ENCODE assay signal across 8 cellular contexts in the genomic region with DNA sequence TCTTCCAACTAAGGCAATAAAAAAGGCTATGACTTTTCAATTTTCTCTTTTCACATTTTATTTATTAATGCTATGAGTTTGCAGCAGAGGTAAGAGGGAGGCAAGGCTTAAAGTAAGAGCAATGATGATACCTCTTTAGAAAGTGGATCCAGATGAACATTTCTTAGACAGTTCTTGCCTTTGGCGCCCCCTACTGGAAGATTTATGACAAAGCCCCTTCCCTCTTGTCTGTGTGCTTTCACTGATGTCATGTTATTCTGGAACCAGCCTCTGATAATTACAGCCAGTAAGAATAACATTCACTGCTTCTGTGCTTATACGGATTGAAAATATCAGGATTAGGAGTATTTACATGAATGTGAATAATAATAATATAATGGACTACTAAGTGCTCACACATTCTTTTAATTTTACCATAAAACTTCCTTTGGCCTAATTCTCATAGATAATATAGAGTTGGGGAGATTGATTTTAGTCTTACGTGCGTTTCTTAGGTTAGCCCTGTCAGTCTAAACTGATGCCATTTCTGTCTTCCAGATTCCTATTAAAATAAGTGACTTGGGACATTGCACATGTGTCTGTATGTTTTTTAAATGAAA.
DNase-seq lines count a peak whose midpoint lies in the region; ATAC-seq and TF ChIP-seq lines count a peak whose summit lies in the region.

No MANE protein-coding gene starts in this region.

- no peak overlapping the region for H3K4me2 ChIP-seq in DOHH2 (ENCODE audit: low read length)

- peaks cover 6% of the 10 kb centered on the region; the same call in 1 of the 2 replicates for H3K9me3 ChIP-seq in DOHH2 (ENCODE audit: control insufficient read depth, insufficient read depth, low read length)

- H3K36me3 ChIP-seq in DOHH2 (ENCODE audit: control insufficient read depth, low read length), result no peaks in the 10 kb centered on the region

- DNase-seq in NCI-H82 (lab: John Stamatoyannopoulos, UW), result peak; percentile 88
- peak; percentile 17 for DNase-seq in cerebellar cortex (ENCODE audit: low spot score)
- DNase-seq in medulla oblongata (ENCODE audit: extremely low spot score), result peak; percentile 81

- TF ChIP-seq CTCF in DOHH2 (IDR thresholded peaks at IDR 0.05; ENCODE audit: low read depth, low read length, poor library complexity, severe bottlenecking), result peak; percentile 73

- no peaks in the 10 kb centered on the region for H3K79me2 ChIP-seq in DOHH2 (ENCODE audit: control insufficient read depth, low read length)

- ATAC-seq in HG02610 (IDR thresholded peaks at IDR 0.05; ENCODE audit: unreplicated experiment) (peak; percentile 59), HG03039 (IDR thresholded peaks at IDR 0.05; ENCODE audit: unreplicated experiment) (no peak), HG03175 (IDR thresholded peaks at IDR 0.05; ENCODE audit: unreplicated experiment) (no peak), HG03196 (IDR thresholded peaks at IDR 0.05; ENCODE audit: unreplicated experiment) (no peak)

- no peaks in the 10 kb centered on the region for H4K20me1 ChIP-seq in DOHH2 (ENCODE audit: control insufficient read depth, insufficient read depth, low read depth, low read length)

- no peak overlapping the region for H3K27ac ChIP-seq in DOHH2 (ENCODE audit: low read depth, low read length)

- H3K9me2 ChIP-seq in DOHH2 (replicated peaks; ENCODE audit: control insufficient read depth, low read length), result no peaks in the 10 kb centered on the region

- H3K27me3 ChIP-seq in DOHH2 (ENCODE audit: control insufficient read depth, low read length), result no peaks in the 10 kb centered on the region

- H3F3A ChIP-seq in DOHH2 (ENCODE audit: control insufficient read depth, insufficient read depth), result no peaks in the 10 kb centered on the region

- H3K4me1 ChIP-seq in DOHH2 (ENCODE audit: control insufficient read depth, low read length), result no peaks in the 10 kb centered on the region

- H3K4me3 ChIP-seq in DOHH2 (ENCODE audit: low read length), result no peak overlapping the region

Comparison
In these comparisons a context has a peak if more than half of its experiments do, and no peak if none do; other contexts are left out.
1. DNase-seq: peak in every context shown above with its lines; median percentile 88 in NCI-H82; 81 in medulla oblongata; 17 in cerebellar cortex.